ENCODE assay signal across 8 cellular contexts in the genomic region with DNA sequence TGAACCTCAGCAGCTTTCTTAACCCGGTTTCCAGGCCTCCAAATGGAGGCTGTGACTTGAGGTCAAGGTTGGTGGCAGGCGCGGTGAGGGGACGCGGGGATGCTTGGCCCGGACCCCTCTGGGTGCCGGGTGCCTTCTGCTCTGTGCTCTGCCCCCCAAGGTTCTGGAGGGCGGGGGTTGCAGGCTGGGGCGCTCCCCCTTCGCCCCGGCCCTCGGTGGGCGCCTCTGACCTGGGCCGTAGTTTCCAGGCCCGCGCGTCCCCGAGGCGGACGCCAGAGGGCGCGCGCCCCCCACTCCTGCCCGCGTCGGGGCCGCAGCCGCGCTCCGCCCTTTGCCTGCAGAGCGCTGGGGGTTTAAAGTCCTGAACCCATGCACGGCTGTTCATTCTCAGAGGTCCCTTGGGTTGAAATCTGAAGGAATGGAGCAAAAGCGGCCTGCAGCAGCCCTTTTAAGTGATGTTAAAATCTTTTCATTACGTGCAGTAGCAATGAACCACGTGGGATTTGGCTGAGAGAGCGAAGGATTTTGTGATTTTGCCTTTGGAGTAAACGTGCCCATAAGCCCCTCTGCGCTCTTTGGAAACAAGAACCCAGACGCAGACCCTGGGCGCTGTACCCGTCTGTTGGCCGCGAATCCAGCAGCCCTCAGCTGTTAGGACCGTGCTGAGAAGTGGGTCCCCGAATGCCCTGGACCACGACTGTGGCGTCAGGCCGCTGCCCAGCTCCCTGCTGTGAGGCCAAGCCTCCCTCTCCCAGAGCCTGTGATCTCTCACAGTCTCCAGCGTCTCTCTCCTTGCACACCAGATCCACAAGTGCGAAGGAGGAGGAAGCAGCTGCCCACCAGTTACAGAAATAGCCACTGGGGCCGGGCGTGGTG.
DNase-seq lines count a peak whose midpoint lies in the region; ATAC-seq and TF ChIP-seq lines count a peak whose summit lies in the region.

No MANE protein-coding gene starts in this region.

- H3K27ac Mint-ChIP-seq in activated naive CD4-positive, alpha-beta T cell treated with anti-CD3 and anti-CD28 coated beads, Interleukin-2, amount 10 ng/mL, durations not matched to agents 7 days and 5 days: no peak overlapping the region

- no peaks in the 10 kb centered on the region for H3K9me3 Mint-ChIP-seq in activated T-cell treated with anti-CD3 and anti-CD28 coated beads, Interleukin-2, amount 50 U/mL, for 4 hours
- no peaks in the 10 kb centered on the region for H3K9me3 Mint-ChIP-seq in activated naive CD4-positive, alpha-beta T cell treated with anti-CD3 and anti-CD28 coated beads, Interleukin-2, amount 10 ng/mL, durations not matched to agents 7 days and 5 days

- in situ Hi-C loops in GM13976 (cut with MboI; ENCODE audit: low sequenced_read_pairs, unreplicated experiment): no loop called here

- H3K4me1 Mint-ChIP-seq in activated T-cell treated with anti-CD3 and anti-CD28 coated beads, Interleukin-2, amount 50 U/mL, for 4 hours (ENCODE audit: low read depth): no peaks in the 10 kb centered on the region
- H3K4me1 Mint-ChIP-seq in activated naive CD4-positive, alpha-beta T cell treated with anti-CD3 and anti-CD28 coated beads, Interleukin-2, amount 10 ng/mL, durations not matched to agents 7 days and 5 days: no peaks in the 10 kb centered on the region

- CTCF ChIA-PET in activated naive CD4-positive, alpha-beta T cell treated with anti-CD3 and anti-CD28 coated beads, Interleukin-2, amount 10 ng/mL, durations not matched to agents 7 days and 5 days (lab: Charles Lee): no interaction called here

- DNase-seq in AG08396 (ENCODE audit: low spot score) (peak; percentile 73), GM13976 (ENCODE audit: low spot score) (peak; percentile 88), inferior parietal cortex (ENCODE audit: extremely low spot score) (peak; percentile 26), HPDE6-E6E7 (ENCODE audit: extremely low spot score) (no peak)
- DNase-seq in activated T-cell treated with anti-CD3 and anti-CD28 coated beads, Interleukin-2, amount 50 U/mL, for 4 hours: no peak
- DNase-seq in stimulated activated naive CD8-positive, alpha-beta T cell treated with anti-CD3 and anti-CD28 coated beads, Interleukin-15, Interleukin-2, amounts not matched to agents 100 U/mL and 50 U/mL, for 24 hours: peak; percentile 55
- no peak for DNase-seq in activated naive CD4-positive, alpha-beta T cell treated with anti-CD3 and anti-CD28 coated beads, Interleukin-2, amount 10 ng/mL, durations not matched to agents 7 days and 5 days

- H3K36me3 Mint-ChIP-seq in activated T-cell treated with anti-CD3 and anti-CD28 coated beads, Interleukin-2, amount 50 U/mL, for 4 hours (ENCODE audit: insufficient read depth): peaks cover 2% of the 10 kb centered on the region
- no peaks in the 10 kb centered on the region for H3K36me3 Mint-ChIP-seq in activated naive CD4-positive, alpha-beta T cell treated with anti-CD3 and anti-CD28 coated beads, Interleukin-2, amount 10 ng/mL, durations not matched to agents 7 days and 5 days

- peaks cover 8% of the 10 kb centered on the region for H3K27me3 Mint-ChIP-seq in activated T-cell treated with anti-CD3 and anti-CD28 coated beads, Interleukin-2, amount 50 U/mL, for 4 hours (ENCODE audit: low read depth)
- peaks cover 6% of the 10 kb centered on the region for H3K27me3 Mint-ChIP-seq in activated naive CD4-positive, alpha-beta T cell treated with anti-CD3 and anti-CD28 coated beads, Interleukin-2, amount 10 ng/mL, durations not matched to agents 7 days and 5 days

- peak; percentile 76 for TF ChIP-seq CTCF in GM13976 (IDR thresholded peaks at IDR 0.05; ENCODE audit: borderline replicate concordance, control extremely low read depth, extremely low read depth, insufficient read depth, missing control alignments)

- no peak overlapping the region for H3K4me3 Mint-ChIP-seq in activated T-cell treated with anti-CD3 and anti-CD28 coated beads, Interleukin-2, amount 50 U/mL, for 4 hours
- no peak overlapping the region for H3K4me3 Mint-ChIP-seq in activated naive CD4-positive, alpha-beta T cell treated with anti-CD3 and anti-CD28 coated beads, Interleukin-2, amount 10 ng/mL, durations not matched to agents 7 days and 5 days

- ATAC-seq in HG03196 (IDR thresholded peaks at IDR 0.05; ENCODE audit: unreplicated experiment): peak; percentile 65
- ATAC-seq in activated T-cell treated with anti-CD3 and anti-CD28 coated beads, Interleukin-2, amount 50 U/mL, for 4 hours: peak; percentile 66 to 69
- peak; percentile 31 for ATAC-seq in stimulated activated naive CD8-positive, alpha-beta T cell treated with anti-CD3 and anti-CD28 coated beads, Interleukin-15, Interleukin-2, amounts not matched to agents 100 U/mL and 50 U/mL, for 24 hours

Comparison
In these comparisons a context has a peak if more than half of its experiments do, and no peak if none do; other contexts are left out.
1. DNase-seq: peak in AG08396 (single experiment), GM13976 (single experiment), inferior parietal cortex (single experiment) and stimulated activated naive CD8-positive, alpha-beta T cell treated with anti-CD3 and anti-CD28 coated beads, Interleukin-15, Interleukin-2, amounts not matched to agents 100 U/mL and 50 U/mL, for 24 hours (single experiment); none in activated T-cell treated with anti-CD3 and anti-CD28 coated beads, Interleukin-2, amount 50 U/mL, for 4 hours (single experiment), activated naive CD4-positive, alpha-beta T cell treated with anti-CD3 and anti-CD28 coated beads, Interleukin-2, amount 10 ng/mL, durations not matched to agents 7 days and 5 days (single experiment) and HPDE6-E6E7 (single experiment).
2. Peak in every context shown above with its lines, with median percentiles within 50 percentile points of each other: ATAC-seq.